In the genomic region with DNA sequence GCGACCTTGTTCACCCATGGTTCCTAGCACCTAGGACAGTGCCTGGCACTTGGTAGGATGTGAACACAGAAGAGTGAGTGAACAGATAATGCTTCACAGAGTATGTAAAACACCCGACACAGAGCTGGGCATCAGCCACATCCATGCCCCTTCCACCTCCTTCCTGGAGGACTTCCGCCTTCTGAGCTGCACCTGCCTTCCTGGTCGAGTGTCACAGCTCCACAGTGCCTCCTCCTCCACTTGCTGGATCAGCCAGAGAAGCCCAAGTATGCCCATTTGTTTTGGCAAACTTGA, we compare ENCODE assay signal across 27 cellular contexts.
"Had no signal": no experiment of that assay in that cellular context is flagged by ENCODE, and none has a peak within 500 bp of the region (broad histone marks: within the 10 kb centered on the region; RNA-seq: fewer than 3 reads in every experiment).

No MANE protein-coding gene starts in this region.

- H2AFZ ChIP-seq: parathyroid adenoma had no signal

- H3K4me1 ChIP-seq: parathyroid adenoma had no signal

- H3K27me3 Mint-ChIP-seq: naive B cell; stimulated activated naive CD8-positive, alpha-beta T cell treated with anti-CD3 and anti-CD28 coated beads, Interleukin-15, Interleukin-2, amounts not matched to agents 100 ng/mL and 50 ng/mL, for 24 hours had no signal

- H3K4me3 ChIP-seq: dorsolateral prefrontal cortex, esophagus muscularis mucosa, gastrocnemius medialis, heart right ventricle, left ventricle myocardium inferior, lung, psoas muscle, right lobe of liver, tibial artery, upper lobe of left lung, uterus had no signal

- H3K9me3 ChIP-seq: esophagus muscularis mucosa, gastrocnemius medialis, heart right ventricle, left ventricle myocardium inferior, psoas muscle, right lobe of liver, tibial artery, upper lobe of left lung, uterus had no signal

- H3K9ac ChIP-seq: parathyroid adenoma had no signal

- ATAC-seq: gastrocnemius medialis; heart right ventricle; psoas muscle; right lobe of liver; stimulated activated effector memory CD8-positive, alpha-beta T cell treated with anti-CD3 and anti-CD28 coated beads, Interleukin-12 subunit alpha, Interleukin-12 subunit beta, amount 100 ng/mL, for 72 hours had no signal

- H3K36me3 ChIP-seq: esophagus muscularis mucosa, gastrocnemius medialis, heart right ventricle, left ventricle myocardium inferior, right lobe of liver, tibial artery, upper lobe of left lung, uterus had no signal

- H3K27ac ChIP-seq: epithelial cell of prostate, esophagus muscularis mucosa, gastrocnemius medialis, heart right ventricle, left ventricle myocardium inferior, parathyroid adenoma, psoas muscle, right lobe of liver, tibial artery, upper lobe of left lung, uterus had no signal

- H3K36me3 Mint-ChIP-seq: naive B cell; stimulated activated effector memory CD8-positive, alpha-beta T cell treated with anti-CD3 and anti-CD28 coated beads, Interleukin-12 subunit alpha, Interleukin-12 subunit beta, amount 100 ng/mL, for 72 hours had no signal

- H3K27ac Mint-ChIP-seq: nephron; stimulated activated effector memory CD8-positive, alpha-beta T cell treated with anti-CD3 and anti-CD28 coated beads, Interleukin-12 subunit alpha, Interleukin-12 subunit beta, amount 100 ng/mL, for 72 hours; stimulated activated naive CD8-positive, alpha-beta T cell treated with anti-CD3 and anti-CD28 coated beads, Interleukin-15, Interleukin-2, amounts not matched to agents 100 ng/mL and 50 ng/mL, for 24 hours had no signal

- H3K27me3 ChIP-seq: dorsolateral prefrontal cortex, esophagus muscularis mucosa, gastrocnemius medialis, heart right ventricle, right lobe of liver, tibial artery, upper lobe of left lung, uterus had no signal

- H3K4me3 Mint-ChIP-seq: naive B cell; nephron; stimulated activated effector memory CD8-positive, alpha-beta T cell treated with anti-CD3 and anti-CD28 coated beads, Interleukin-12 subunit alpha, Interleukin-12 subunit beta, amount 100 ng/mL, for 72 hours; stimulated activated naive CD8-positive, alpha-beta T cell treated with anti-CD3 and anti-CD28 coated beads, Interleukin-15, Interleukin-2, amounts not matched to agents 100 ng/mL and 50 ng/mL, for 24 hours had no signal

- H3K79me2 ChIP-seq: parathyroid adenoma had no signal

- H3K9me3 Mint-ChIP-seq: naive B cell; nephron; stimulated activated effector memory CD8-positive, alpha-beta T cell treated with anti-CD3 and anti-CD28 coated beads, Interleukin-12 subunit alpha, Interleukin-12 subunit beta, amount 100 ng/mL, for 72 hours; stimulated activated naive CD8-positive, alpha-beta T cell treated with anti-CD3 and anti-CD28 coated beads, Interleukin-15, Interleukin-2, amounts not matched to agents 100 ng/mL and 50 ng/mL, for 24 hours had no signal

- DNase-seq: cortex of kidney; dorsolateral prefrontal cortex; effector CD8-positive, alpha-beta T cell; gastrocnemius medialis; heart right ventricle; hypothalamus; islet precursor cell; left ventricle myocardium inferior; mesenchymal stem cell; midbrain; naive B cell; occipital lobe; psoas muscle; retina; right lobe of liver; stimulated activated CD4-positive, alpha-beta T cell treated with anti-CD3 and anti-CD28 coated beads, Interleukin-4, amount 100 ng/mL, for 1 hour; stimulated activated CD8-positive, alpha-beta memory T cell treated with anti-CD3 and anti-CD28 coated beads, Interleukin-4, amount 100 ng/mL, for 48 hours; upper lobe of left lung; uterus had no signal
